Comparison of ENCODE assay signal across 21 cellular contexts in genomic region chr7:147670759-147671158, GRCh38.
DNase-seq lines count a peak whose midpoint lies in the region; ATAC-seq and TF ChIP-seq lines count a peak whose summit lies in the region.
"Had no signal": no experiment of that assay in that cellular context is flagged by ENCODE, and none has a peak within 500 bp of the region (broad histone marks: within the 10 kb centered on the region; RNA-seq: fewer than 3 reads in every experiment).

No MANE protein-coding gene starts in this region.

- H3K27ac Mint-ChIP-seq in chondrocyte (ENCODE audit: unreplicated experiment) = no peak overlapping the region
- H3K27ac Mint-ChIP-seq: CD4-positive, alpha-beta memory T cell; GM23338; H9 had no signal

- no peak for ATAC-seq in GM21723 (IDR thresholded peaks at IDR 0.05; ENCODE audit: unreplicated experiment)
- no peak for ATAC-seq in HG02852 (IDR thresholded peaks at IDR 0.05; ENCODE audit: unreplicated experiment)
- ATAC-seq: A549, GM12878, GM23338, HCT116 had no signal

- H3K27ac ChIP-seq in ascending aorta = no peak overlapping the region
- H3K27ac ChIP-seq: A549 had no signal

- TF ChIP-seq CTCF in chondrocyte (IDR thresholded peaks at IDR 0.05) = no peak
- no peak for TF ChIP-seq CTCF in ascending aorta (IDR thresholded peaks at IDR 0.05)

- H3K4me1 ChIP-seq in ascending aorta = no peaks in the 10 kb centered on the region
- H3K4me1 ChIP-seq: A549 had no signal

- intact Hi-C loops in ascending aorta (cut with DNase I) = no loop called here

- H3K36me3 Mint-ChIP-seq in chondrocyte (ENCODE audit: low read depth) = no peaks in the 10 kb centered on the region
- H3K36me3 Mint-ChIP-seq: CD4-positive, alpha-beta memory T cell had no signal

- no peak overlapping the region for H3K4me3 Mint-ChIP-seq in chondrocyte (ENCODE audit: unreplicated experiment)
- H3K4me3 Mint-ChIP-seq: CD4-positive, alpha-beta memory T cell; GM23338; H9 had no signal

- DNase-seq in SHP77 (lab: John Stamatoyannopoulos, UW) (peak; percentile 4 to 20), SHP77 treated with DMSO at 0.1 percent for 48 hours (lab: John Stamatoyannopoulos, UW) (no peak), Daoy (ENCODE audit: low read depth) (peak; percentile 1), chondrocyte (ENCODE audit: low spot score) (peak; percentile 70), ascending aorta (ENCODE audit: low spot score in 2 of 2) (no peak)
- DNase-seq: 8988T; ACHN; AML-193; C1 segment of cervical spinal cord; Calu3; CD4-positive, alpha-beta memory T cell; COR-L47; DMS79 treated with DMSO at 0.1 percent for 48 hours; GDM1; H9 had no signal

- no peaks in the 10 kb centered on the region for H3K27me3 ChIP-seq in ascending aorta

- H3K4me3 ChIP-seq in ascending aorta = no peak overlapping the region
- H3K4me3 ChIP-seq: A549, GM12878, GM23338 had no signal

- no peaks in the 10 kb centered on the region for H3K27me3 Mint-ChIP-seq in chondrocyte (ENCODE audit: low read depth)
- H3K27me3 Mint-ChIP-seq: CD4-positive, alpha-beta memory T cell had no signal

- H3K36me3 ChIP-seq in ascending aorta = no peaks in the 10 kb centered on the region

- H3K9me3 ChIP-seq in ascending aorta = no peaks in the 10 kb centered on the region
- H3K9me3 ChIP-seq: A549 had no signal

- H3K4me1 Mint-ChIP-seq in chondrocyte (ENCODE audit: low read depth) = no peaks in the 10 kb centered on the region
- H3K4me1 Mint-ChIP-seq: CD4-positive, alpha-beta memory T cell; GM23338; H9 had no signal

- no peaks in the 10 kb centered on the region for H3K9me3 Mint-ChIP-seq in chondrocyte (ENCODE audit: low read depth)
- H3K9me3 Mint-ChIP-seq: H9 had no signal

Comparison
In these comparisons a context has a peak if more than half of its experiments do, and no peak if none do; other contexts are left out.
1. DNase-seq: peak in SHP77 (2 of 2), Daoy (single experiment) and chondrocyte (single experiment); none in SHP77 treated with DMSO at 0.1 percent for 48 hours (single experiment) and ascending aorta (0 of 2).